ENCODE assay signal across 17 cellular contexts in genomic region chr6:13941902-13942301, GRCh38. TPM values are rescaled to one million over a fixed set of nuclear protein-coding genes. Genes with fewer than 3 reads are reported as not detected.
DNase-seq lines count a peak whose midpoint lies in the region; ATAC-seq lines count a peak whose summit lies in the region.
"Had no signal": no experiment of that assay in that cellular context is flagged by ENCODE, and none has a peak within 500 bp of the region (broad histone marks: within the 10 kb centered on the region; RNA-seq: fewer than 3 reads in every experiment).

No MANE protein-coding gene starts in this region.

- H3K56ac ChIP-seq in mesendoderm (ENCODE audit: low read length), result no peak overlapping the region

- no peak overlapping the region for H2AFZ ChIP-seq in GM23248

- no peak overlapping the region for H2BK120ac ChIP-seq in mesendoderm (ENCODE audit: low read depth, low read length)

- no peak overlapping the region for H4K8ac ChIP-seq in mesendoderm (ENCODE audit: low read depth, low read length)

- DNase-seq in GM23248, result peak; percentile 15
- DNase-seq in M059J (ENCODE audit: low read depth), result peak; percentile 46
- peak; percentile 31 for DNase-seq in OCI-M1 (lab: John Stamatoyannopoulos, UW)
- DNase-seq in mesendoderm, result peak; percentile 17
- DNase-seq in aorta, result no peak
- no peak for DNase-seq in DMS53 treated with DMSO at 0.1 percent for 48 hours (lab: John Stamatoyannopoulos, UW; ENCODE audit: unreplicated experiment)
- no peak for DNase-seq in KG1 (lab: John Stamatoyannopoulos, UW)
- DNase-seq in substantia nigra (lab: John Stamatoyannopoulos, UW), result no peak
- DNase-seq: AML-193; CD4-positive, alpha-beta T cell; DMS153; DMS79 treated with DMSO at 0.1 percent for 48 hours; H9 had no signal

- H3K9ac ChIP-seq in GM23248, result no peak overlapping the region
- no peak overlapping the region for H3K9ac ChIP-seq in mesendoderm (ENCODE audit: low read length)
- H3K9ac ChIP-seq: KMS-11 had no signal

- no peak overlapping the region for H3K4me2 ChIP-seq in GM23248 (ENCODE audit: unreplicated experiment)
- no peak overlapping the region for H3K4me2 ChIP-seq in mesendoderm (ENCODE audit: low read length)
- H3K4me2 ChIP-seq: KMS-11 had no signal

- H3K9me3 ChIP-seq in GM23248 (ENCODE audit: low read depth) (no peaks in the 10 kb centered on the region), aorta (ENCODE audit: control insufficient read depth, low read length) (peaks cover 3% of the 10 kb centered on the region)

- H2BK15ac ChIP-seq in mesendoderm (replicated peaks; ENCODE audit: low read depth), result no peak overlapping the region

- H3K4ac ChIP-seq in mesendoderm (ENCODE audit: low read depth, low read length), result no peak overlapping the region

- no peaks in the 10 kb centered on the region for H3K79me2 ChIP-seq in GM23248 (ENCODE audit: insufficient read depth)
- no peaks in the 10 kb centered on the region for H3K79me2 ChIP-seq in mesendoderm (ENCODE audit: control insufficient read depth, insufficient read depth, low read length)

- no peak for ATAC-seq in aorta (ENCODE audit: low FRiP score)
- ATAC-seq: GM12878 had no signal

- H3K79me1 ChIP-seq in mesendoderm (ENCODE audit: low read length), result no peaks in the 10 kb centered on the region

- H3K4me3 ChIP-seq in GM23248, result no peak overlapping the region
- no peak overlapping the region for H3K4me3 ChIP-seq in mesendoderm (ENCODE audit: low read length)
- no peak overlapping the region for H3K4me3 ChIP-seq in aorta (ENCODE audit: low read length in 2 of 2)
- H3K4me3 ChIP-seq: GM12878 had no signal

- no peak overlapping the region for H2BK5ac ChIP-seq in mesendoderm (ENCODE audit: low read length)

- H3F3A ChIP-seq in GM23248 (ENCODE audit: insufficient read depth), result no peaks in the 10 kb centered on the region

- no peak overlapping the region for H4K5ac ChIP-seq in mesendoderm (ENCODE audit: low read length)

- no peaks in the 10 kb centered on the region for H3K9me2 ChIP-seq in GM23248 (ENCODE audit: insufficient read depth)

- H3K27ac ChIP-seq in GM23248, result no peak overlapping the region
- H3K27ac ChIP-seq in mesendoderm (ENCODE audit: low read depth, low read length), result no peak overlapping the region
- no peak overlapping the region for H3K27ac ChIP-seq in aorta (ENCODE audit: low read depth in 1 of 2, low read length in 2 of 2)
- H3K27ac ChIP-seq in substantia nigra (ENCODE audit: low read depth, low read length, poor library complexity, severe bottlenecking), result no peak overlapping the region
- H3K27ac ChIP-seq: C4-2B, KMS-11 had no signal

- H3K4me1 ChIP-seq in GM23248 (ENCODE audit: insufficient read depth) (no peaks in the 10 kb centered on the region), mesendoderm (ENCODE audit: control insufficient read depth, low read depth, low read length) (no peaks in the 10 kb centered on the region), aorta (ENCODE audit: control insufficient read depth in 1 of 2, insufficient read depth in 2 of 2, low read length in 2 of 2) (no peaks in the 10 kb centered on the region)

- H3K23ac ChIP-seq in mesendoderm (ENCODE audit: low read length), result no peak overlapping the region

- H4K20me1 ChIP-seq in GM23248 (ENCODE audit: insufficient read depth), result no peaks in the 10 kb centered on the region

- no peak overlapping the region for H3K18ac ChIP-seq in mesendoderm (ENCODE audit: low read length)

- H3K36me3 ChIP-seq in GM23248 (ENCODE audit: low read depth) (no peaks in the 10 kb centered on the region), mesendoderm (ENCODE audit: control insufficient read depth, insufficient read depth, low read length) (no peaks in the 10 kb centered on the region), aorta (ENCODE audit: control insufficient read depth in 1 of 2, insufficient read depth in 2 of 2, low read length in 1 of 2) (no peaks in the 10 kb centered on the region)

- no peak overlapping the region for H2AK5ac ChIP-seq in mesendoderm (ENCODE audit: low read length)

- intact Hi-C loops in aorta (cut with DNase I), result no loop called here

- H3K27me3 ChIP-seq in GM23248 (replicated peaks; ENCODE audit: insufficient read depth) (no peaks in the 10 kb centered on the region), mesendoderm (ENCODE audit: insufficient read depth, low read length, poor library complexity) (no peaks in the 10 kb centered on the region), aorta (ENCODE audit: control insufficient read depth in 1 of 2, insufficient read depth in 2 of 2, low read length in 1 of 2) (no peaks in the 10 kb centered on the region)

- in situ Hi-C loops in GM23248 (cut with MboI), result no loop called here

RNA-seq across cellular contexts. Expression of gene RNF182, which starts 17.1 kb away (rescaled TPM):
- total RNA-seq in GM23248 (2014; rRNA removed; shearing (Covaris generic)), result 2.3 and 2.7 TPM in 2 replicates
- 1.8 and 2.0 TPM in 2 replicates for polyA plus RNA-seq in GM23248 (2016; fragmentation: Nextera tagmentation; extraction: Ambion mirVana)
- total RNA-seq in M059J (2014; rRNA removed; shearing (Covaris generic)), result 19.7 and 26.5 TPM in 2 replicates
- polyA plus RNA-seq in mesendoderm (2013, experiment 1 of 2), result 3.4 TPM
- polyA plus RNA-seq in mesendoderm (2013, experiment 2 of 2), result 3.9 TPM
- total RNA-seq in aorta, result under 1 TPM; 0.36 to 0.60 TPM
- polyA plus RNA-seq in aorta, result under 1 TPM in 1 of 2 donors, not detected in 1; 0.13 TPM
- total RNA-seq: GM12878 had no signal
- polyA plus RNA-seq: GM12878, IgD-negative memory B cell had no signal

Comparison
In these comparisons a context has a peak if more than half of its experiments do, and no peak if none do; other contexts are left out.
1. DNase-seq: peak in GM23248 (single experiment), M059J (single experiment), OCI-M1 (single experiment) and mesendoderm (single experiment); none in aorta (0 of 2), DMS53 treated with DMSO at 0.1 percent for 48 hours (single experiment), KG1 (single experiment) and substantia nigra (0 of 49).